ENCODE assay signal across 17 cellular contexts in genomic region chr2:233130481-233130970, GRCh38.
DNase-seq lines count a peak whose midpoint lies in the region; ATAC-seq, FAIRE-seq and TF ChIP-seq lines count a peak whose summit lies in the region.
"Had no signal": no experiment of that assay in that cellular context is flagged by ENCODE, and none has a peak within 500 bp of the region (broad histone marks: within the 10 kb centered on the region; RNA-seq: fewer than 3 reads in every experiment).

No MANE protein-coding gene starts in this region.

- DNase-seq in activated CD4-positive, alpha-beta T cell treated with anti-CD3 and anti-CD28 coated beads, Interleukin-2, amount 10 ng/mL, durations not matched to agents 7 days and 5 days, result no peak
- DNase-seq in activated CD4-positive, alpha-beta T cell treated with anti-CD3 and anti-CD28 coated beads for 1 hour, result no peak
- DNase-seq in NCI-H2227 treated with DMSO at 0.1 percent for 48 hours (lab: John Stamatoyannopoulos, UW) (peak; percentile 26), retina (peak; percentile 31), D721Med (ENCODE audit: insufficient read length, low spot score) (no peak)
- DNase-seq in central memory CD8-positive, alpha-beta T cell (ENCODE audit: low spot score in 2 of 2), result no peak
- no peak for DNase-seq in stimulated activated naive CD4-positive, alpha-beta T cell treated with Interleukin-2 at 50 U/mL for 16 hours (lab: John Stamatoyannopoulos, UW)
- DNase-seq: activated naive CD4-positive, alpha-beta T cell treated with anti-CD3 and anti-CD28 coated beads, Interleukin-2, amount 50 U/mL, for 16 hours; EL; erythroblast; NCI-H1417 treated with DMSO at 0.1 percent for 48 hours; NCI-H2171 treated with DMSO at 0.1 percent for 48 hours had no signal

- no peak overlapping the region for H3K4me3 Mint-ChIP-seq in activated CD4-positive, alpha-beta T cell treated with anti-CD3 and anti-CD28 coated beads, Interleukin-2, amount 10 ng/mL, durations not matched to agents 7 days and 5 days
- H3K4me3 Mint-ChIP-seq in central memory CD8-positive, alpha-beta T cell, result no peak overlapping the region
- H3K4me3 Mint-ChIP-seq: nephron had no signal

- H3K9me3 Mint-ChIP-seq in activated CD4-positive, alpha-beta T cell treated with anti-CD3 and anti-CD28 coated beads, Interleukin-2, amount 10 ng/mL, durations not matched to agents 7 days and 5 days, result peaks cover 11% of the 10 kb centered on the region
- no peaks in the 10 kb centered on the region for H3K9me3 Mint-ChIP-seq in central memory CD8-positive, alpha-beta T cell

- H3K36me3 Mint-ChIP-seq in activated CD4-positive, alpha-beta T cell treated with anti-CD3 and anti-CD28 coated beads, Interleukin-2, amount 10 ng/mL, durations not matched to agents 7 days and 5 days (ENCODE audit: low read depth), result peaks cover 76% of the 10 kb centered on the region
- peaks cover 85% of the 10 kb centered on the region for H3K36me3 Mint-ChIP-seq in central memory CD8-positive, alpha-beta T cell (ENCODE audit: insufficient read depth)

- CTCF ChIA-PET in activated CD4-positive, alpha-beta T cell treated with anti-CD3 and anti-CD28 coated beads, Interleukin-2, amount 10 ng/mL, durations not matched to agents 7 days and 5 days (lab: Charles Lee), result interaction anchor here (0.9 to 1.5 kb wide), 5 partner anchors 12 to 609 kb away, joined by 3 read pairs; partner anchors contain the start of gene ATG16L1

- ATAC-seq in central memory CD8-positive, alpha-beta T cell (replicated peaks; ENCODE audit: extremely low read depth, poor library complexity, severe bottlenecking), result no peak
- no peak for ATAC-seq in HG03139 (IDR thresholded peaks at IDR 0.05; ENCODE audit: unreplicated experiment)
- ATAC-seq: A549, Panc1 had no signal

- peaks cover 22% of the 10 kb centered on the region for H3K4me1 Mint-ChIP-seq in activated CD4-positive, alpha-beta T cell treated with anti-CD3 and anti-CD28 coated beads, Interleukin-2, amount 10 ng/mL, durations not matched to agents 7 days and 5 days
- H3K4me1 Mint-ChIP-seq in central memory CD8-positive, alpha-beta T cell, result peaks cover 44% of the 10 kb centered on the region
- H3K4me1 Mint-ChIP-seq: nephron had no signal

- TF ChIP-seq CTCF in D721Med (IDR thresholded peaks at IDR 0.05; ENCODE audit: insufficient read depth, missing control alignments), result no peak

- POLR2A ChIA-PET in activated CD4-positive, alpha-beta T cell treated with anti-CD3 and anti-CD28 coated beads, Interleukin-2, amount 10 ng/mL, durations not matched to agents 7 days and 5 days (lab: Charles Lee), result no interaction called here

- H3K27me3 Mint-ChIP-seq in activated CD4-positive, alpha-beta T cell treated with anti-CD3 and anti-CD28 coated beads, Interleukin-2, amount 10 ng/mL, durations not matched to agents 7 days and 5 days, result no peaks in the 10 kb centered on the region
- H3K27me3 Mint-ChIP-seq in central memory CD8-positive, alpha-beta T cell, result no peaks in the 10 kb centered on the region

- no peak for FAIRE-seq in D721Med (lab: Jason Lieb, UNC)
- FAIRE-seq: A549, TTC549 had no signal

- peak overlapping the region; percentile 72 for H3K27ac Mint-ChIP-seq in activated CD4-positive, alpha-beta T cell treated with anti-CD3 and anti-CD28 coated beads, Interleukin-2, amount 10 ng/mL, durations not matched to agents 7 days and 5 days
- peak overlapping the region; percentile 67 for H3K27ac Mint-ChIP-seq in central memory CD8-positive, alpha-beta T cell (ENCODE audit: low read depth)
- H3K27ac Mint-ChIP-seq: nephron had no signal

Comparison
In these comparisons a context has a peak if more than half of its experiments do, and no peak if none do; other contexts are left out.
1. DNase-seq: peak in NCI-H2227 treated with DMSO at 0.1 percent for 48 hours (single experiment) and retina (single experiment); none in activated CD4-positive, alpha-beta T cell treated with anti-CD3 and anti-CD28 coated beads, Interleukin-2, amount 10 ng/mL, durations not matched to agents 7 days and 5 days (single experiment), activated CD4-positive, alpha-beta T cell treated with anti-CD3 and anti-CD28 coated beads for 1 hour (single experiment), central memory CD8-positive, alpha-beta T cell (0 of 2), stimulated activated naive CD4-positive, alpha-beta T cell treated with Interleukin-2 at 50 U/mL for 16 hours (single experiment) and D721Med (single experiment).